ENCODE assay signal across 1 cellular context in the genomic region with DNA sequence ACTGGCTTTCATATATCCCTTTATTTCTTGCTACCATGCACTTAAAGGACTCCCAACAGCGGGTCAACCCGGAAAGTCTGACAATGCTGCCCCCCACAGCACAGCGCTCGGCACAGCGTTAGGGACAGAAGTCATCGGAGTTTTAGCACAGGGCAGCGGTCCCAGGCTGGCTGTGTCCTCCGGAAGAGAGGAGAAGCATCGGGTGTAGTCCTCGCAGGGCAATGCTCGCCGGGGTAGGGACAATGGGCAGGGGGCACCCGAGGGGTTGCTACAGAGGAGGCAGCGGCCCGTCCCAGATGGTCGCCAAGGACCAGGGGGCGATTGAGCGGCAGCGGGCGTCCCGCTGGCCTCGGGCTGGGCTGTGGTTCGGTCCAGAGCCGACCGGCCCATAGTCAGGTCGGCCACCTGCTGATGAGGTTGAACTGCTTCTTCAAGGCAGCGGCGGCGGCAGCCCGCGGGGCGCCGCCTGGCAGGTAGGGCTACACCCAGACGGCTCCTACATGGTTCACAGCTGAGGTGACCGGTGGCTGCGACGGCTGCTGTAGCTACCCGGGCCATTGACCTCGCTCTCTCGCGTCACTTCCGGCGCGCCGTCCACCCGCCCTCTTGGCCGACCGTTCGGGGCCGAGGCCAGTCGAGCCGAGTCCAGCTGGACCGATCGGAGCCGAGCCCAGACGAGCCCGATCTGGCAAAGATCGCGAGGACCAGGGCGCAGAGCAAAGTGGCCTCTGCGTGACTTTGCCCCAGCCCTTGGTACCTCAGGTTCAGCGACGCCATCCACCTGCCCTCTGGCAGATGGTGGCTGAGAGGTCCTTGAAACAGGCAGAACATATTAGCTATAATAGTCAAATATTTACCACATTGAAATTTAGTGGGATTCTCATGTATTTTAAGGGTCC.
TF ChIP-seq lines count a peak whose summit lies in the region.

No MANE protein-coding gene starts in this region.

TF ChIP-seq in WTC11, 78 proteins besides CTCF, POLR2A, EP300 and RAD21 (continued from another document and continues in another):
- TF ChIP-seq, protein P1, sequence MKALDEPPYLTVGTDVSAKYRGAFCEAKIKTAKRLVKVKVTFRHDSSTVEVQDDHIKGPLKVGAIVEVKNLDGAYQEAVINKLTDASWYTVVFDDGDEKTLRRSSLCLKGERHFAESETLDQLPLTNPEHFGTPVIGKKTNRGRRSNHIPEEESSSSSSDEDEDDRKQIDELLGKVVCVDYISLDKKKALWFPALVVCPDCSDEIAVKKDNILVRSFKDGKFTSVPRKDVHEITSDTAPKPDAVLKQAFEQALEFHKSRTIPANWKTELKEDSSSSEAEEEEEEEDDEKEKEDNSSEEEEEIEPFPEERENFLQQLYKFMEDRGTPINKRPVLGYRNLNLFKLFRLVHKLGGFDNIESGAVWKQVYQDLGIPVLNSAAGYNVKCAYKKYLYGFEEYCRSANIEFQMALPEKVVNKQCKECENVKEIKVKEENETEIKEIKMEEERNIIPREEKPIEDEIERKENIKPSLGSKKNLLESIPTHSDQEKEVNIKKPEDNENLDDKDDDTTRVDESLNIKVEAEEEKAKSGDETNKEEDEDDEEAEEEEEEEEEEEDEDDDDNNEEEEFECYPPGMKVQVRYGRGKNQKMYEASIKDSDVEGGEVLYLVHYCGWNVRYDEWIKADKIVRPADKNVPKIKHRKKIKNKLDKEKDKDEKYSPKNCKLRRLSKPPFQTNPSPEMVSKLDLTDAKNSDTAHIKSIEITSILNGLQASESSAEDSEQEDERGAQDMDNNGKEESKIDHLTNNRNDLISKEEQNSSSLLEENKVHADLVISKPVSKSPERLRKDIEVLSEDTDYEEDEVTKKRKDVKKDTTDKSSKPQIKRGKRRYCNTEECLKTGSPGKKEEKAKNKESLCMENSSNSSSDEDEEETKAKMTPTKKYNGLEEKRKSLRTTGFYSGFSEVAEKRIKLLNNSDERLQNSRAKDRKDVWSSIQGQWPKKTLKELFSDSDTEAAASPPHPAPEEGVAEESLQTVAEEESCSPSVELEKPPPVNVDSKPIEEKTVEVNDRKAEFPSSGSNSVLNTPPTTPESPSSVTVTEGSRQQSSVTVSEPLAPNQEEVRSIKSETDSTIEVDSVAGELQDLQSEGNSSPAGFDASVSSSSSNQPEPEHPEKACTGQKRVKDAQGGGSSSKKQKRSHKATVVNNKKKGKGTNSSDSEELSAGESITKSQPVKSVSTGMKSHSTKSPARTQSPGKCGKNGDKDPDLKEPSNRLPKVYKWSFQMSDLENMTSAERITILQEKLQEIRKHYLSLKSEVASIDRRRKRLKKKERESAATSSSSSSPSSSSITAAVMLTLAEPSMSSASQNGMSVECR (CRISPR knock-in tag; IDR thresholded peaks at IDR 0.05; ENCODE audit: borderline replicate concordance), result peak; percentile 29; the same call in 1 of the 2 replicates
- TF ChIP-seq, protein P2, sequence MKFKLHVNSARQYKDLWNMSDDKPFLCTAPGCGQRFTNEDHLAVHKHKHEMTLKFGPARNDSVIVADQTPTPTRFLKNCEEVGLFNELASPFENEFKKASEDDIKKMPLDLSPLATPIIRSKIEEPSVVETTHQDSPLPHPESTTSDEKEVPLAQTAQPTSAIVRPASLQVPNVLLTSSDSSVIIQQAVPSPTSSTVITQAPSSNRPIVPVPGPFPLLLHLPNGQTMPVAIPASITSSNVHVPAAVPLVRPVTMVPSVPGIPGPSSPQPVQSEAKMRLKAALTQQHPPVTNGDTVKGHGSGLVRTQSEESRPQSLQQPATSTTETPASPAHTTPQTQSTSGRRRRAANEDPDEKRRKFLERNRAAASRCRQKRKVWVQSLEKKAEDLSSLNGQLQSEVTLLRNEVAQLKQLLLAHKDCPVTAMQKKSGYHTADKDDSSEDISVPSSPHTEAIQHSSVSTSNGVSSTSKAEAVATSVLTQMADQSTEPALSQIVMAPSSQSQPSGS (CRISPR knock-in tag; IDR thresholded peaks at IDR 0.05; ENCODE audit: borderline replicate concordance, low read depth), result no peak
- no peak for TF ChIP-seq TP53 (CRISPR knock-in tag; IDR thresholded peaks at IDR 0.05)
- TF ChIP-seq ZNF317 (CRISPR knock-in tag; IDR thresholded peaks at IDR 0.05; ENCODE audit: borderline replicate concordance, low read depth), result no peak
- TF ChIP-seq NFYB (CRISPR knock-in tag; conservative IDR thresholded peaks at IDR 0.05; ENCODE audit: low read depth), result no peak; the same call in 1 of the 2 replicates
- no peak for TF ChIP-seq ZNF416 (CRISPR knock-in tag; IDR thresholded peaks at IDR 0.05)
- no peak for TF ChIP-seq ZNF219 (CRISPR knock-in tag; IDR thresholded peaks at IDR 0.05; ENCODE audit: borderline replicate concordance)
- no peak for TF ChIP-seq GTF2I (CRISPR knock-in tag; conservative IDR thresholded peaks at IDR 0.05)
- TF ChIP-seq NR2C2 (CRISPR knock-in tag; IDR thresholded peaks at IDR 0.05), result peak; percentile 73
- no peak for TF ChIP-seq ZNF396 (CRISPR knock-in tag; IDR thresholded peaks at IDR 0.05; ENCODE audit: borderline replicate concordance)
- TF ChIP-seq, protein P3, sequence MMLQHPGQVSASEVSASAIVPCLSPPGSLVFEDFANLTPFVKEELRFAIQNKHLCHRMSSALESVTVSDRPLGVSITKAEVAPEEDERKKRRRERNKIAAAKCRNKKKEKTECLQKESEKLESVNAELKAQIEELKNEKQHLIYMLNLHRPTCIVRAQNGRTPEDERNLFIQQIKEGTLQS (CRISPR knock-in tag; conservative IDR thresholded peaks at IDR 0.05), result no peak
- TF ChIP-seq, protein P4, sequence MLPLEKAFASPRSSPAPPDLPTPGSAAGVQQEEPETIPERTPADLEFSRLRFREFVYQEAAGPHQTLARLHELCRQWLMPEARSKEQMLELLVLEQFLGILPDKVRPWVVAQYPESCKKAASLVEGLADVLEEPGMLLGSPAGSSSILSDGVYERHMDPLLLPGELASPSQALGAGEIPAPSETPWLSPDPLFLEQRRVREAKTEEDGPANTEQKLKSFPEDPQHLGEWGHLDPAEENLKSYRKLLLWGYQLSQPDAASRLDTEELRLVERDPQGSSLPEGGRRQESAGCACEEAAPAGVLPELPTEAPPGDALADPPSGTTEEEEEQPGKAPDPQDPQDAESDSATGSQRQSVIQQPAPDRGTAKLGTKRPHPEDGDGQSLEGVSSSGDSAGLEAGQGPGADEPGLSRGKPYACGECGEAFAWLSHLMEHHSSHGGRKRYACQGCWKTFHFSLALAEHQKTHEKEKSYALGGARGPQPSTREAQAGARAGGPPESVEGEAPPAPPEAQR (CRISPR knock-in tag; IDR thresholded peaks at IDR 0.05), result no peak
- TF ChIP-seq CREB1 (CRISPR knock-in tag; IDR thresholded peaks at IDR 0.05), result peak; percentile 53; the same call in 1 of the 2 replicates
- TF ChIP-seq ZBTB21 (CRISPR knock-in tag; IDR thresholded peaks at IDR 0.05; ENCODE audit: borderline replicate concordance), result no peak
- TF ChIP-seq, protein P5, sequence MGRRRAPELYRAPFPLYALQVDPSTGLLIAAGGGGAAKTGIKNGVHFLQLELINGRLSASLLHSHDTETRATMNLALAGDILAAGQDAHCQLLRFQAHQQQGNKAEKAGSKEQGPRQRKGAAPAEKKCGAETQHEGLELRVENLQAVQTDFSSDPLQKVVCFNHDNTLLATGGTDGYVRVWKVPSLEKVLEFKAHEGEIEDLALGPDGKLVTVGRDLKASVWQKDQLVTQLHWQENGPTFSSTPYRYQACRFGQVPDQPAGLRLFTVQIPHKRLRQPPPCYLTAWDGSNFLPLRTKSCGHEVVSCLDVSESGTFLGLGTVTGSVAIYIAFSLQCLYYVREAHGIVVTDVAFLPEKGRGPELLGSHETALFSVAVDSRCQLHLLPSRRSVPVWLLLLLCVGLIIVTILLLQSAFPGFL (CRISPR knock-in tag; IDR thresholded peaks at IDR 0.05; ENCODE audit: borderline replicate concordance), result no peak
- TF ChIP-seq ZNF263 (CRISPR knock-in tag; IDR thresholded peaks at IDR 0.05; ENCODE audit: low read depth), result no peak
- TF ChIP-seq CREM (CRISPR knock-in tag; IDR thresholded peaks at IDR 0.05), result peak; percentile 97
- TF ChIP-seq EMX1 (CRISPR knock-in tag; IDR thresholded peaks at IDR 0.05), result no peak
- TF ChIP-seq IRF2 (CRISPR knock-in tag; IDR thresholded peaks at IDR 0.05; ENCODE audit: borderline replicate concordance, low read depth), result no peak
- no peak for TF ChIP-seq JAZF1 (CRISPR knock-in tag; IDR thresholded peaks at IDR 0.05)
- TF ChIP-seq, protein P6, sequence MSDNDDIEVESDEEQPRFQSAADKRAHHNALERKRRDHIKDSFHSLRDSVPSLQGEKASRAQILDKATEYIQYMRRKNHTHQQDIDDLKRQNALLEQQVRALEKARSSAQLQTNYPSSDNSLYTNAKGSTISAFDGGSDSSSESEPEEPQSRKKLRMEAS (CRISPR knock-in tag; IDR thresholded peaks at IDR 0.05), result peak; percentile 66
- no peak for TF ChIP-seq RELA (CRISPR knock-in tag; IDR thresholded peaks at IDR 0.05; ENCODE audit: borderline replicate concordance)
- TF ChIP-seq SP1 (CRISPR knock-in tag; conservative IDR thresholded peaks at IDR 0.05), result peak; percentile 74
- TF ChIP-seq, protein P7, sequence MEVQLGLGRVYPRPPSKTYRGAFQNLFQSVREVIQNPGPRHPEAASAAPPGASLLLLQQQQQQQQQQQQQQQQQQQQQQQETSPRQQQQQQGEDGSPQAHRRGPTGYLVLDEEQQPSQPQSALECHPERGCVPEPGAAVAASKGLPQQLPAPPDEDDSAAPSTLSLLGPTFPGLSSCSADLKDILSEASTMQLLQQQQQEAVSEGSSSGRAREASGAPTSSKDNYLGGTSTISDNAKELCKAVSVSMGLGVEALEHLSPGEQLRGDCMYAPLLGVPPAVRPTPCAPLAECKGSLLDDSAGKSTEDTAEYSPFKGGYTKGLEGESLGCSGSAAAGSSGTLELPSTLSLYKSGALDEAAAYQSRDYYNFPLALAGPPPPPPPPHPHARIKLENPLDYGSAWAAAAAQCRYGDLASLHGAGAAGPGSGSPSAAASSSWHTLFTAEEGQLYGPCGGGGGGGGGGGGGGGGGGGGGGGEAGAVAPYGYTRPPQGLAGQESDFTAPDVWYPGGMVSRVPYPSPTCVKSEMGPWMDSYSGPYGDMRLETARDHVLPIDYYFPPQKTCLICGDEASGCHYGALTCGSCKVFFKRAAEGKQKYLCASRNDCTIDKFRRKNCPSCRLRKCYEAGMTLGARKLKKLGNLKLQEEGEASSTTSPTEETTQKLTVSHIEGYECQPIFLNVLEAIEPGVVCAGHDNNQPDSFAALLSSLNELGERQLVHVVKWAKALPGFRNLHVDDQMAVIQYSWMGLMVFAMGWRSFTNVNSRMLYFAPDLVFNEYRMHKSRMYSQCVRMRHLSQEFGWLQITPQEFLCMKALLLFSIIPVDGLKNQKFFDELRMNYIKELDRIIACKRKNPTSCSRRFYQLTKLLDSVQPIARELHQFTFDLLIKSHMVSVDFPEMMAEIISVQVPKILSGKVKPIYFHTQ (CRISPR knock-in tag; IDR thresholded peaks at IDR 0.05), result no peak
- TF ChIP-seq, protein P8, sequence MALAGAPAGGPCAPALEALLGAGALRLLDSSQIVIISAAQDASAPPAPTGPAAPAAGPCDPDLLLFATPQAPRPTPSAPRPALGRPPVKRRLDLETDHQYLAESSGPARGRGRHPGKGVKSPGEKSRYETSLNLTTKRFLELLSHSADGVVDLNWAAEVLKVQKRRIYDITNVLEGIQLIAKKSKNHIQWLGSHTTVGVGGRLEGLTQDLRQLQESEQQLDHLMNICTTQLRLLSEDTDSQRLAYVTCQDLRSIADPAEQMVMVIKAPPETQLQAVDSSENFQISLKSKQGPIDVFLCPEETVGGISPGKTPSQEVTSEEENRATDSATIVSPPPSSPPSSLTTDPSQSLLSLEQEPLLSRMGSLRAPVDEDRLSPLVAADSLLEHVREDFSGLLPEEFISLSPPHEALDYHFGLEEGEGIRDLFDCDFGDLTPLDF (CRISPR knock-in tag; IDR thresholded peaks at IDR 0.05), result no peak
- TF ChIP-seq, protein P9, sequence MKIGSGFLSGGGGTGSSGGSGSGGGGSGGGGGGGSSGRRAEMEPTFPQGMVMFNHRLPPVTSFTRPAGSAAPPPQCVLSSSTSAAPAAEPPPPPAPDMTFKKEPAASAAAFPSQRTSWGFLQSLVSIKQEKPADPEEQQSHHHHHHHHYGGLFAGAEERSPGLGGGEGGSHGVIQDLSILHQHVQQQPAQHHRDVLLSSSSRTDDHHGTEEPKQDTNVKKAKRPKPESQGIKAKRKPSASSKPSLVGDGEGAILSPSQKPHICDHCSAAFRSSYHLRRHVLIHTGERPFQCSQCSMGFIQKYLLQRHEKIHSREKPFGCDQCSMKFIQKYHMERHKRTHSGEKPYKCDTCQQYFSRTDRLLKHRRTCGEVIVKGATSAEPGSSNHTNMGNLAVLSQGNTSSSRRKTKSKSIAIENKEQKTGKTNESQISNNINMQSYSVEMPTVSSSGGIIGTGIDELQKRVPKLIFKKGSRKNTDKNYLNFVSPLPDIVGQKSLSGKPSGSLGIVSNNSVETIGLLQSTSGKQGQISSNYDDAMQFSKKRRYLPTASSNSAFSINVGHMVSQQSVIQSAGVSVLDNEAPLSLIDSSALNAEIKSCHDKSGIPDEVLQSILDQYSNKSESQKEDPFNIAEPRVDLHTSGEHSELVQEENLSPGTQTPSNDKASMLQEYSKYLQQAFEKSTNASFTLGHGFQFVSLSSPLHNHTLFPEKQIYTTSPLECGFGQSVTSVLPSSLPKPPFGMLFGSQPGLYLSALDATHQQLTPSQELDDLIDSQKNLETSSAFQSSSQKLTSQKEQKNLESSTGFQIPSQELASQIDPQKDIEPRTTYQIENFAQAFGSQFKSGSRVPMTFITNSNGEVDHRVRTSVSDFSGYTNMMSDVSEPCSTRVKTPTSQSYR (CRISPR knock-in tag; IDR thresholded peaks at IDR 0.05), result no peak
- TF ChIP-seq ATF1 (CRISPR knock-in tag; IDR thresholded peaks at IDR 0.05), result no peak; the same call in 1 of the 2 replicates
- TF ChIP-seq, protein P10, sequence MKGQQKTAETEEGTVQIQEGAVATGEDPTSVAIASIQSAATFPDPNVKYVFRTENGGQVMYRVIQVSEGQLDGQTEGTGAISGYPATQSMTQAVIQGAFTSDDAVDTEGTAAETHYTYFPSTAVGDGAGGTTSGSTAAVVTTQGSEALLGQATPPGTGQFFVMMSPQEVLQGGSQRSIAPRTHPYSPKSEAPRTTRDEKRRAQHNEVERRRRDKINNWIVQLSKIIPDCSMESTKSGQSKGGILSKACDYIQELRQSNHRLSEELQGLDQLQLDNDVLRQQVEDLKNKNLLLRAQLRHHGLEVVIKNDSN (CRISPR knock-in tag; IDR thresholded peaks at IDR 0.05), result peak; percentile 47; the same call in 1 of the 2 replicates
- no peak for TF ChIP-seq NFATC4 (CRISPR knock-in tag; IDR thresholded peaks at IDR 0.05)
- TF ChIP-seq, protein P11, sequence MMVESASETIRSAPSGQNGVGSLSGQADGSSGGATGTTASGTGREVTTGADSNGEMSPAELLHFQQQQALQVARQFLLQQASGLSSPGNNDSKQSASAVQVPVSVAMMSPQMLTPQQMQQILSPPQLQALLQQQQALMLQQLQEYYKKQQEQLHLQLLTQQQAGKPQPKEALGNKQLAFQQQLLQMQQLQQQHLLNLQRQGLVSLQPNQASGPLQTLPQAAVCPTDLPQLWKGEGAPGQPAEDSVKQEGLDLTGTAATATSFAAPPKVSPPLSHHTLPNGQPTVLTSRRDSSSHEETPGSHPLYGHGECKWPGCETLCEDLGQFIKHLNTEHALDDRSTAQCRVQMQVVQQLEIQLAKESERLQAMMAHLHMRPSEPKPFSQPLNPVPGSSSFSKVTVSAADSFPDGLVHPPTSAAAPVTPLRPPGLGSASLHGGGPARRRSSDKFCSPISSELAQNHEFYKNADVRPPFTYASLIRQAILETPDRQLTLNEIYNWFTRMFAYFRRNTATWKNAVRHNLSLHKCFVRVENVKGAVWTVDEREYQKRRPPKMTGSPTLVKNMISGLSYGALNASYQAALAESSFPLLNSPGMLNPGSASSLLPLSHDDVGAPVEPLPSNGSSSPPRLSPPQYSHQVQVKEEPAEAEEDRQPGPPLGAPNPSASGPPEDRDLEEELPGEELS (CRISPR knock-in tag; IDR thresholded peaks at IDR 0.05), result no peak; the same call in 1 of the 2 replicates
